8 cellular contexts compared by ENCODE assay signal in genomic region chr1:234114648-234115307, GRCh38.
DNase-seq lines count a peak whose midpoint lies in the region; ATAC-seq and TF ChIP-seq lines count a peak whose summit lies in the region.

No MANE protein-coding gene starts in this region.

- no peaks in the 10 kb centered on the region for H3K9me2 ChIP-seq in GM23338 (ENCODE audit: insufficient read depth)

- H3K4me1 Mint-ChIP-seq in GM23338: peaks cover 10% of the 10 kb centered on the region

- H4K20me1 ChIP-seq in GM23338 (replicated peaks; ENCODE audit: insufficient read depth): no peaks in the 10 kb centered on the region

- H3K9me3 Mint-ChIP-seq in GM23338: no peaks in the 10 kb centered on the region

- no peaks in the 10 kb centered on the region for H3K27me3 ChIP-seq in GM23338 (ENCODE audit: insufficient read depth)

- H3K36me3 Mint-ChIP-seq in GM23338 (ENCODE audit: low read depth): no peaks in the 10 kb centered on the region

- peaks cover 6% of the 10 kb centered on the region for H3K27me3 Mint-ChIP-seq in GM23338 (ENCODE audit: insufficient read depth, low read depth, poor library complexity)

- H3K27ac ChIP-seq in GM23338 (ENCODE audit: low read depth): no peak overlapping the region

- peak overlapping the region; percentile 39 for H3K4me3 Mint-ChIP-seq in GM23338

- no peak overlapping the region for H3K4me3 ChIP-seq in GM23338

- H3K36me3 ChIP-seq in GM23338 (ENCODE audit: insufficient read depth): no peaks in the 10 kb centered on the region

- DNase-seq in COLO668 (lab: John Stamatoyannopoulos, UW; ENCODE audit: unreplicated experiment) (peak; percentile 39), GM23338 (ENCODE audit: low spot score) (peak; percentile 80), NCI-H2196 (lab: John Stamatoyannopoulos, UW; ENCODE audit: unreplicated experiment) (peak; percentile 31), fibroblast of gingiva (ENCODE audit: low read depth) (peak; percentile 34), non-pigmented ciliary epithelial cell (ENCODE audit: low read depth) (peak; percentile 23), UCSD-AML1 (lab: John Stamatoyannopoulos, UW; ENCODE audit: unreplicated experiment) (no peak)
- DNase-seq in activated CD4-positive, alpha-beta T cell treated with anti-CD3 and anti-CD28 coated beads for 48 hours: peak; percentile 22

- H3K27ac Mint-ChIP-seq in GM23338: no peak overlapping the region

- no peak for ATAC-seq in GM23338
- ATAC-seq in GM18858 (IDR thresholded peaks at IDR 0.05; ENCODE audit: unreplicated experiment): no peak

- TF ChIP-seq CTCF in GM23338 (conservative IDR thresholded peaks at IDR 0.05; ENCODE audit: low read depth in 2 of 2): peak; percentile 72 to 79

- H3F3A ChIP-seq in GM23338 (replicated peaks; ENCODE audit: low read depth): no peaks in the 10 kb centered on the region

- no peaks in the 10 kb centered on the region for H3K79me2 ChIP-seq in GM23338 (replicated peaks; ENCODE audit: insufficient read depth)

- no peak overlapping the region for H3K4me2 ChIP-seq in GM23338

- H2AFZ ChIP-seq in GM23338: 0 out of 2 replicates have a peak overlapping the region, but pooled peaks have one; percentile 19

- no peaks in the 10 kb centered on the region; the same call in 1 of the 2 replicates for H3K4me1 ChIP-seq in GM23338 (ENCODE audit: insufficient read depth)

TF ChIP-seq in GM23338, 12 proteins besides CTCF, POLR2A, EP300 and RAD21:
- TF ChIP-seq ETS1 (IDR thresholded peaks at IDR 0.05): no peak
- TF ChIP-seq STAT1 (IDR thresholded peaks at IDR 0.05; ENCODE audit: unreplicated experiment): no peak
- no peak for TF ChIP-seq CREB1 (CRISPR knock-in tag; IDR thresholded peaks at IDR 0.05; ENCODE audit: low read depth)
- TF ChIP-seq POLR2AphosphoS5 (IDR thresholded peaks at IDR 0.05; ENCODE audit: low read depth): no peak
